ENCODE assay signal across 1 cellular context in the genomic region with DNA sequence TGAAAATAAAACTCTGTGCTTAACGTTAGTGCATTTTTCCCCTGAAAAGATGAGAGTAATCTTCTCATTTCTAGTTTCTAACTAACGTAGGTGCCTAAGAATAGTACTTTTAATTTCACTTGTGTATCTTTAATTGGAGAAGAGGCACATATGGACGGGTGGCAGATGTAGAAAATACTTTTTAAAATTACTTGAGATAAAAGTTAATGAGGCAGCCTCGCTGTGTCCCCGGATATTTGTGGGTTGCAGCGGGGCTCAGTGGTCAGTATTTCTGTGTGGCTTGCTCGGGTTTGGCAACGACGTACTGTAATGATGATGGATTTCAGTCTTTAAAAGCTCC.
A peak's percentile ranks its signal among the peaks of the same experiment; 100 is the strongest.
TF ChIP-seq lines count a peak whose summit lies in the region.

No MANE protein-coding gene starts in this region.

TF ChIP-seq in GM23338, 12 proteins besides CTCF, POLR2A, EP300 and RAD21:
- TF ChIP-seq, protein P1, sequence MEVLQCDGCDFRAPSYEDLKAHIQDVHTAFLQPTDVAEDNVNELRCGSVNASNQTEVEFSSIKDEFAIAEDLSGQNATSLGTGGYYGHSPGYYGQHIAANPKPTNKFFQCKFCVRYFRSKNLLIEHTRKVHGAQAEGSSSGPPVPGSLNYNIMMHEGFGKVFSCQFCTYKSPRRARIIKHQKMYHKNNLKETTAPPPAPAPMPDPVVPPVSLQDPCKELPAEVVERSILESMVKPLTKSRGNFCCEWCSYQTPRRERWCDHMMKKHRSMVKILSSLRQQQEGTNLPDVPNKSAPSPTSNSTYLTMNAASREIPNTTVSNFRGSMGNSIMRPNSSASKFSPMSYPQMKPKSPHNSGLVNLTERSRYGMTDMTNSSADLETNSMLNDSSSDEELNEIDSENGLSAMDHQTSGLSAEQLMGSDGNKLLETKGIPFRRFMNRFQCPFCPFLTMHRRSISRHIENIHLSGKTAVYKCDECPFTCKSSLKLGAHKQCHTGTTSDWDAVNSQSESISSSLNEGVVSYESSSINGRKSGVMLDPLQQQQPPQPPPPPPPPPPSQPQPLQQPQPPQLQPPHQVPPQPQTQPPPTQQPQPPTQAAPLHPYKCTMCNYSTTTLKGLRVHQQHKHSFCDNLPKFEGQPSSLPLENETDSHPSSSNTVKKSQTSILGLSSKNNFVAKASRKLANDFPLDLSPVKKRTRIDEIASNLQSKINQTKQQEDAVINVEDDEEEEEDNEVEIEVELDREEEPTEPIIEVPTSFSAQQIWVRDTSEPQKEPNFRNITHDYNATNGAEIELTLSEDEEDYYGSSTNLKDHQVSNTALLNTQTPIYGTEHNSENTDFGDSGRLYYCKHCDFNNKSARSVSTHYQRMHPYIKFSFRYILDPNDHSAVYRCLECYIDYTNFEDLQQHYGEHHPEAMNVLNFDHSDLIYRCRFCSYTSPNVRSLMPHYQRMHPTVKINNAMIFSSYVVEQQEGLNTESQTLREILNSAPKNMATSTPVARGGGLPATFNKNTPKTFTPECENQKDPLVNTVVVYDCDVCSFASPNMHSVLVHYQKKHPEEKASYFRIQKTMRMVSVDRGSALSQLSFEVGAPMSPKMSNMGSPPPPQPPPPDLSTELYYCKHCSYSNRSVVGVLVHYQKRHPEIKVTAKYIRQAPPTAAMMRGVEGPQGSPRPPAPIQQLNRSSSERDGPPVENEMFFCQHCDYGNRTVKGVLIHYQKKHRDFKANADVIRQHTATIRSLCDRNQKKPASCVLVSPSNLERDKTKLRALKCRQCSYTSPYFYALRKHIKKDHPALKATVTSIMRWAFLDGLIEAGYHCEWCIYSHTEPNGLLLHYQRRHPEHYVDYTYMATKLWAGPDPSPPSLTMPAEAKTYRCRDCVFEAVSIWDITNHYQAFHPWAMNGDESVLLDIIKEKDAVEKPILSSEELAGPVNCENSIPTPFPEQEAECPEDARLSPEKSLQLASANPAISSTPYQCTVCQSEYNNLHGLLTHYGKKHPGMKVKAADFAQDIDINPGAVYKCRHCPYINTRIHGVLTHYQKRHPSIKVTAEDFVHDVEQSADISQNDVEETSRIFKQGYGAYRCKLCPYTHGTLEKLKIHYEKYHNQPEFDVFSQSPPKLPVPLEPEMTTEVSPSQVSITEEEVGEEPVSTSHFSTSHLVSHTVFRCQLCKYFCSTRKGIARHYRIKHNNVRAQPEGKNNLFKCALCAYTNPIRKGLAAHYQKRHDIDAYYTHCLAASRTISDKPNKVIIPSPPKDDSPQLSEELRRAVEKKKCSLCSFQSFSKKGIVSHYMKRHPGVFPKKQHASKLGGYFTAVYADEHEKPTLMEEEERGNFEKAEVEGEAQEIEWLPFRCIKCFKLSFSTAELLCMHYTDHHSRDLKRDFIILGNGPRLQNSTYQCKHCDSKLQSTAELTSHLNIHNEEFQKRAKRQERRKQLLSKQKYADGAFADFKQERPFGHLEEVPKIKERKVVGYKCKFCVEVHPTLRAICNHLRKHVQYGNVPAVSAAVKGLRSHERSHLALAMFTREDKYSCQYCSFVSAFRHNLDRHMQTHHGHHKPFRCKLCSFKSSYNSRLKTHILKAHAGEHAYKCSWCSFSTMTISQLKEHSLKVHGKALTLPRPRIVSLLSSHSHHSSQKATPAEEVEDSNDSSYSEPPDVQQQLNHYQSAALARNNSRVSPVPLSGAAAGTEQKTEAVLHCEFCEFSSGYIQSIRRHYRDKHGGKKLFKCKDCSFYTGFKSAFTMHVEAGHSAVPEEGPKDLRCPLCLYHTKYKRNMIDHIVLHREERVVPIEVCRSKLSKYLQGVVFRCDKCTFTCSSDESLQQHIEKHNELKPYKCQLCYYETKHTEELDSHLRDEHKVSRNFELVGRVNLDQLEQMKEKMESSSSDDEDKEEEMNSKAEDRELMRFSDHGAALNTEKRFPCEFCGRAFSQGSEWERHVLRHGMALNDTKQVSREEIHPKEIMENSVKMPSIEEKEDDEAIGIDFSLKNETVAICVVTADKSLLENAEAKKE (CRISPR knock-in tag; IDR thresholded peaks at IDR 0.05), result no peak
- TF ChIP-seq, protein P2, sequence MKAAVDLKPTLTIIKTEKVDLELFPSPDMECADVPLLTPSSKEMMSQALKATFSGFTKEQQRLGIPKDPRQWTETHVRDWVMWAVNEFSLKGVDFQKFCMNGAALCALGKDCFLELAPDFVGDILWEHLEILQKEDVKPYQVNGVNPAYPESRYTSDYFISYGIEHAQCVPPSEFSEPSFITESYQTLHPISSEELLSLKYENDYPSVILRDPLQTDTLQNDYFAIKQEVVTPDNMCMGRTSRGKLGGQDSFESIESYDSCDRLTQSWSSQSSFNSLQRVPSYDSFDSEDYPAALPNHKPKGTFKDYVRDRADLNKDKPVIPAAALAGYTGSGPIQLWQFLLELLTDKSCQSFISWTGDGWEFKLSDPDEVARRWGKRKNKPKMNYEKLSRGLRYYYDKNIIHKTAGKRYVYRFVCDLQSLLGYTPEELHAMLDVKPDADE (IDR thresholded peaks at IDR 0.05), result no peak
- no peak for TF ChIP-seq POLR2AphosphoS5 (IDR thresholded peaks at IDR 0.05; ENCODE audit: low read depth)
- no peak for TF ChIP-seq ZNF114 (CRISPR knock-in tag; IDR thresholded peaks at IDR 0.05)
- TF ChIP-seq EZH2 (IDR thresholded peaks at IDR 0.05; ENCODE audit: low read depth, unreplicated experiment), result peak; percentile 79
- no peak for TF ChIP-seq ZNF331 (CRISPR knock-in tag; IDR thresholded peaks at IDR 0.05; ENCODE audit: low read depth)
- no peak for TF ChIP-seq JUNB (IDR thresholded peaks at IDR 0.05; ENCODE audit: unreplicated experiment)
- no peak for TF ChIP-seq NANOG (IDR thresholded peaks at IDR 0.05; ENCODE audit: borderline replicate concordance)
